ENCODE assay signal across 22 cellular contexts in the genomic region with DNA sequence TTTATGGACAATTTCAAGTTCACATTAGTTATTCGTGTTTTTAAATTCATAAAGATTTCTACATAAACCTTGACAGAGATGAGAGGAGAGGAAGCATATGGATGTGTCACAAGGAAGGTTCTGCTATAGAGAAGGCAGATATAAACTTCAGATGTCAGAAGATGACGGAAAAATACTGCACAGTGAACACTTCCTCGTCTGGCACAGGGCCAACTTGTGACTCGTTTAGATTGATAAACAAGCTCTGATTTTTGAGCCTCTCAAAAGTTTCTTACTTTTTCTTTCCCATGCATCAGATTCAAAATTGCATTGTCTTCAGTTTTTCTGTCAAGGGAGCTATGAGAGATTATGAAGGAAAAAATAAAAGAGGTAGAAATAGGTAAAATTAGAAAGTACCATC.
"Had no signal": no experiment of that assay in that cellular context is flagged by ENCODE, and none has a peak within 500 bp of the region (broad histone marks: within the 10 kb centered on the region; RNA-seq: fewer than 3 reads in every experiment).

No MANE protein-coding gene starts in this region.

- H3K36me3 ChIP-seq: adrenal gland had no signal

- H3K27ac ChIP-seq: adrenal gland had no signal

- H3K27me3 ChIP-seq: adrenal gland had no signal

- H3K9me3 ChIP-seq: adrenal gland had no signal

- FAIRE-seq: RCC 7860 had no signal

- DNase-seq: activated CD4-positive, alpha-beta T cell treated with anti-CD3 and anti-CD28 coated beads for 48 hours; activated CD4-positive, alpha-beta T cell treated with anti-CD3 and anti-CD28 coated beads, Interleukin-2, amount 50 U/mL, for 4 hours; activated CD4-positive, CD25-positive, alpha-beta regulatory T cell treated with anti-CD3 and anti-CD28 coated beads, Interleukin-2, amount 50 U/mL, for 72 hours; activated CD8-positive, alpha-beta memory T cell treated with anti-CD3 and anti-CD28 coated beads, Interleukin-2, amount 50 U/mL, for 48 hours; activated CD8-positive, alpha-beta T cell treated with anti-CD3 and anti-CD28 coated beads, Interleukin-2, amount 10 ng/mL, durations not matched to agents 7 days and 5 days; activated naive CD4-positive, alpha-beta T cell treated with anti-CD3 and anti-CD28 coated beads, Interleukin-2, amount 50 U/mL, for 16 hours; activated naive CD8-positive, alpha-beta T cell treated with anti-CD3 and anti-CD28 coated beads, Interleukin-2, amount 10 ng/mL, durations not matched to agents 7 days and 5 days; activated T-cell treated with anti-CD3 and anti-CD28 coated beads, Interleukin-2, amount 50 U/mL, for 1 hour; adrenal gland; anterior cingulate cortex; cerebellar nuclear complex; KG1; NCI-H1092; NCI-H1417; NCI-H1930; NCI-H524 treated with DMSO at 0.1 percent for 48 hours; PC-3; SHP77 treated with DMSO at 0.1 percent for 48 hours; T-helper 17 cell; T-helper 9 cell had no signal

- H3K4me1 ChIP-seq: adrenal gland had no signal

- H3K4me3 ChIP-seq: adrenal gland had no signal

- ATAC-seq: activated CD8-positive, alpha-beta T cell treated with anti-CD3 and anti-CD28 coated beads, Interleukin-2, amount 10 ng/mL, durations not matched to agents 7 days and 5 days; PC-3; T-helper 17 cell; WTC11 had no signal
